Comparison of ENCODE assay signal across 8 cellular contexts in genomic region chr10:99328579-99329237, GRCh38. TPM values are rescaled to one million over a fixed set of nuclear protein-coding genes. Genes with fewer than 3 reads are reported as not detected.
DNase-seq lines count a peak whose midpoint lies in the region; ATAC-seq, FAIRE-seq and TF ChIP-seq lines count a peak whose summit lies in the region.

No MANE protein-coding gene starts in this region.

- 48% methylated on average over 13 of the region's 16 CpGs for WGBS in suprapubic skin

- peaks cover 32% of the 10 kb centered on the region for H3K27me3 Mint-ChIP-seq in activated CD4-positive, alpha-beta memory T cell treated with anti-CD3 and anti-CD28 coated beads for 36 hours
- peaks cover 36% of the 10 kb centered on the region for H3K27me3 Mint-ChIP-seq in activated CD4-positive, alpha-beta memory T cell treated with anti-CD3 and anti-CD28 coated beads, Interleukin-2, amount 10 ng/mL, durations not matched to agents 7 days and 5 days
- H3K27me3 Mint-ChIP-seq in activated T-helper 1 cell treated with anti-CD3 and anti-CD28 coated beads, Interleukin-12 subunit alpha, Interleukin-12 subunit beta, Interleukin-2, Interleukin-4 antibody, amounts not matched to agents 30 ng/mL and 10 ng/mL and 1 ng/mL, durations not matched to agents 14 hours and 24 hours and 36 hours (ENCODE audit: insufficient read depth) = peaks cover 34% of the 10 kb centered on the region

- H3K4me1 ChIP-seq in kidney (ENCODE audit: control insufficient read depth in 1 of 2, insufficient read depth in 1 of 2, low read depth in 1 of 2, low read length in 2 of 2) (peaks cover 0 to 9% of the 10 kb centered on the region in 2 donors), suprapubic skin (peaks cover 19% of the 10 kb centered on the region)

- POLR2A ChIA-PET in activated CD4-positive, alpha-beta memory T cell treated with anti-CD3 and anti-CD28 coated beads for 36 hours (lab: Charles Lee) = no interaction called here
- POLR2A ChIA-PET in activated CD4-positive, alpha-beta memory T cell treated with anti-CD3 and anti-CD28 coated beads, Interleukin-2, amount 10 ng/mL, durations not matched to agents 7 days and 5 days (lab: Charles Lee) = interaction anchor here (0.6 kb wide), 1 partner anchor 1194 kb away, joined by 3 read pairs; the partner anchor contains the start of gene R3HCC1L

- TF ChIP-seq CTCF in kidney (IDR thresholded peaks at IDR 0.05; ENCODE audit: borderline replicate concordance, extremely low read depth, insufficient read depth) = no peak
- TF ChIP-seq CTCF in suprapubic skin (IDR thresholded peaks at IDR 0.05) = no peak

- ATAC-seq in GM21381 (IDR thresholded peaks at IDR 0.05; ENCODE audit: unreplicated experiment) = no peak

- H3K27ac Mint-ChIP-seq in activated CD4-positive, alpha-beta memory T cell treated with anti-CD3 and anti-CD28 coated beads for 36 hours = no peak overlapping the region
- H3K27ac Mint-ChIP-seq in activated CD4-positive, alpha-beta memory T cell treated with anti-CD3 and anti-CD28 coated beads, Interleukin-2, amount 10 ng/mL, durations not matched to agents 7 days and 5 days = no peak overlapping the region
- H3K27ac Mint-ChIP-seq in activated T-helper 1 cell treated with anti-CD3 and anti-CD28 coated beads, Interleukin-12 subunit alpha, Interleukin-12 subunit beta, Interleukin-2, Interleukin-4 antibody, amounts not matched to agents 30 ng/mL and 10 ng/mL and 1 ng/mL, durations not matched to agents 14 hours and 24 hours and 36 hours = no peak overlapping the region

- CTCF ChIA-PET in activated CD4-positive, alpha-beta memory T cell treated with anti-CD3 and anti-CD28 coated beads for 36 hours (lab: Charles Lee) = interaction anchor here (0.7 kb wide), 1 partner anchor 78 kb away, joined by 3 read pairs; no protein-coding TSS in a partner anchor
- CTCF ChIA-PET in activated CD4-positive, alpha-beta memory T cell treated with anti-CD3 and anti-CD28 coated beads, Interleukin-2, amount 10 ng/mL, durations not matched to agents 7 days and 5 days (lab: Charles Lee) = no interaction called here

- peaks cover 1% of the 10 kb centered on the region for H3K36me3 Mint-ChIP-seq in activated CD4-positive, alpha-beta memory T cell treated with anti-CD3 and anti-CD28 coated beads for 36 hours
- H3K36me3 Mint-ChIP-seq in activated CD4-positive, alpha-beta memory T cell treated with anti-CD3 and anti-CD28 coated beads, Interleukin-2, amount 10 ng/mL, durations not matched to agents 7 days and 5 days (ENCODE audit: low read depth) = peaks cover 6% of the 10 kb centered on the region
- no peaks in the 10 kb centered on the region for H3K36me3 Mint-ChIP-seq in activated T-helper 1 cell treated with anti-CD3 and anti-CD28 coated beads, Interleukin-12 subunit alpha, Interleukin-12 subunit beta, Interleukin-2, Interleukin-4 antibody, amounts not matched to agents 30 ng/mL and 10 ng/mL and 1 ng/mL, durations not matched to agents 14 hours and 24 hours and 36 hours (ENCODE audit: low read depth)

- H3K4me3 ChIP-seq in kidney (ENCODE audit: low read length in 2 of 2) (peak overlapping the region; percentile 19 to 46), suprapubic skin (peak overlapping the region; percentile 79)

- peak overlapping the region; percentile 23 for H3K4me3 Mint-ChIP-seq in activated CD4-positive, alpha-beta memory T cell treated with anti-CD3 and anti-CD28 coated beads for 36 hours
- H3K4me3 Mint-ChIP-seq in activated CD4-positive, alpha-beta memory T cell treated with anti-CD3 and anti-CD28 coated beads, Interleukin-2, amount 10 ng/mL, durations not matched to agents 7 days and 5 days = no peak overlapping the region
- H3K4me3 Mint-ChIP-seq in activated T-helper 1 cell treated with anti-CD3 and anti-CD28 coated beads, Interleukin-12 subunit alpha, Interleukin-12 subunit beta, Interleukin-2, Interleukin-4 antibody, amounts not matched to agents 30 ng/mL and 10 ng/mL and 1 ng/mL, durations not matched to agents 14 hours and 24 hours and 36 hours = peak overlapping the region; percentile 20

- H3K9ac ChIP-seq in kidney (ENCODE audit: low read length in 2 of 2) = no peak overlapping the region

- no peaks in the 10 kb centered on the region for H3K9me3 Mint-ChIP-seq in activated CD4-positive, alpha-beta memory T cell treated with anti-CD3 and anti-CD28 coated beads for 36 hours
- no peaks in the 10 kb centered on the region for H3K9me3 Mint-ChIP-seq in activated CD4-positive, alpha-beta memory T cell treated with anti-CD3 and anti-CD28 coated beads, Interleukin-2, amount 10 ng/mL, durations not matched to agents 7 days and 5 days
- H3K9me3 Mint-ChIP-seq in activated T-helper 1 cell treated with anti-CD3 and anti-CD28 coated beads, Interleukin-12 subunit alpha, Interleukin-12 subunit beta, Interleukin-2, Interleukin-4 antibody, amounts not matched to agents 30 ng/mL and 10 ng/mL and 1 ng/mL, durations not matched to agents 14 hours and 24 hours and 36 hours = no peaks in the 10 kb centered on the region

- H3K27ac ChIP-seq in kidney (ENCODE audit: low read depth in 2 of 2, low read length in 2 of 2) (no peak overlapping the region), suprapubic skin (no peak overlapping the region)

- H3K36me3 ChIP-seq in kidney (ENCODE audit: control insufficient read depth in 1 of 2, insufficient read depth in 2 of 2, low read length in 2 of 2) = no peaks in the 10 kb centered on the region
- no peaks in the 10 kb centered on the region for H3K36me3 ChIP-seq in suprapubic skin

- no peak for TF ChIP-seq EP300 in suprapubic skin (IDR thresholded peaks at IDR 0.05)

- H3K9me3 ChIP-seq in kidney (ENCODE audit: control insufficient read depth in 1 of 2, low read length in 2 of 2) (no peaks in the 10 kb centered on the region), suprapubic skin (no peaks in the 10 kb centered on the region)

- peaks cover 33% of the 10 kb centered on the region for H3K27me3 ChIP-seq in suprapubic skin

- intact Hi-C loops in activated CD4-positive, alpha-beta memory T cell treated with anti-CD3 and anti-CD28 coated beads for 36 hours (cut with micrococcal nuclease) = no loop called here
- intact Hi-C loops in activated T-helper 1 cell treated with anti-CD3 and anti-CD28 coated beads, Interleukin-12 subunit alpha, Interleukin-12 subunit beta, Interleukin-2, Interleukin-4 antibody, amounts not matched to agents 30 ng/mL and 10 ng/mL and 1 ng/mL, durations not matched to agents 14 hours and 24 hours and 36 hours (cut with micrococcal nuclease) = no loop called here
- intact Hi-C loops in kidney (cut with DNase I) = no loop called here

- H3K4me1 Mint-ChIP-seq in activated CD4-positive, alpha-beta memory T cell treated with anti-CD3 and anti-CD28 coated beads for 36 hours (ENCODE audit: low read depth) = peaks cover 10% of the 10 kb centered on the region
- peaks cover 7% of the 10 kb centered on the region for H3K4me1 Mint-ChIP-seq in activated CD4-positive, alpha-beta memory T cell treated with anti-CD3 and anti-CD28 coated beads, Interleukin-2, amount 10 ng/mL, durations not matched to agents 7 days and 5 days
- no peaks in the 10 kb centered on the region for H3K4me1 Mint-ChIP-seq in activated T-helper 1 cell treated with anti-CD3 and anti-CD28 coated beads, Interleukin-12 subunit alpha, Interleukin-12 subunit beta, Interleukin-2, Interleukin-4 antibody, amounts not matched to agents 30 ng/mL and 10 ng/mL and 1 ng/mL, durations not matched to agents 14 hours and 24 hours and 36 hours (ENCODE audit: low read depth)

- DNase-seq in activated CD4-positive, alpha-beta memory T cell treated with anti-CD3 and anti-CD28 coated beads for 36 hours = no peak
- DNase-seq in activated CD4-positive, alpha-beta memory T cell treated with anti-CD3 and anti-CD28 coated beads, Interleukin-2, amount 10 ng/mL, durations not matched to agents 7 days and 5 days = no peak
- no peak for DNase-seq in activated T-helper 1 cell treated with anti-CD3 and anti-CD28 coated beads, Interleukin-12 subunit alpha, Interleukin-12 subunit beta, Interleukin-2, Interleukin-4 antibody, amounts not matched to agents 30 ng/mL and 10 ng/mL and 1 ng/mL, durations not matched to agents 14 hours and 24 hours and 36 hours (ENCODE audit: low spot score)
- DNase-seq in kidney (no peak), suprapubic skin (ENCODE audit: low spot score in 2 of 2) (no peak), RPMI8226 (no peak), SK-N-DZ (ENCODE audit: low spot score) (no peak)

- TF ChIP-seq POLR2A in suprapubic skin (IDR thresholded peaks at IDR 0.05) = no peak

- no peak for FAIRE-seq in kidney (lab: Jason Lieb, UNC)

RNA-seq across cellular contexts. Expression of gene CNNM1, which starts 0.4 kb away (rescaled TPM):
- total RNA-seq in activated CD4-positive, alpha-beta memory T cell treated with anti-CD3 and anti-CD28 coated beads for 36 hours = under 1 TPM; 0.41 to 0.43 TPM
- under 1 TPM; 0.08 TPM for total RNA-seq in activated CD4-positive, alpha-beta memory T cell treated with anti-CD3 and anti-CD28 coated beads, Interleukin-2, amount 10 ng/mL, durations not matched to agents 7 days and 5 days
- total RNA-seq in activated T-helper 1 cell treated with anti-CD3 and anti-CD28 coated beads, Interleukin-12 subunit alpha, Interleukin-12 subunit beta, Interleukin-2, Interleukin-4 antibody, amounts not matched to agents 30 ng/mL and 10 ng/mL and 1 ng/mL, durations not matched to agents 14 hours and 24 hours and 36 hours = 0.20 and 0.21 TPM in 2 replicates
- total RNA-seq in kidney (0.85 TPM), suprapubic skin (1 to 10 TPM; 2.3 to 4.4 (median 4.2) TPM)
- polyA plus RNA-seq in kidney (ENCODE audit: insufficient read depth, low read depth, low replicate concordance) = 0.49 TPM
- 4.5 and 5.3 TPM in 2 replicates for polyA plus RNA-seq in SK-N-DZ (2014; cell fraction: cytosol; rRNA removed)
- polyA plus RNA-seq in SK-N-DZ (2014; cell fraction: nucleus; rRNA removed) = 1.6 and 2.8 TPM in 2 replicates
